In genomic region chr7:105131033-105131656, GRCh38 we compare ENCODE assay signal across 10 cellular contexts.
A peak's percentile ranks its signal among the peaks of the same experiment; 100 is the strongest.
DNase-seq lines count a peak whose midpoint lies in the region; ATAC-seq and TF ChIP-seq lines count a peak whose summit lies in the region.
"Had no signal": no experiment of that assay in that cellular context is flagged by ENCODE, and none has a peak within 500 bp of the region (broad histone marks: within the 10 kb centered on the region; RNA-seq: fewer than 3 reads in every experiment).

No MANE protein-coding gene starts in this region.

- no peak overlapping the region for H2BK15ac ChIP-seq in IMR-90 (ENCODE audit: low read depth, low read length)
- no peak overlapping the region for H2BK15ac ChIP-seq in H9 (ENCODE audit: low read depth, low read length)

- no peak for TF ChIP-seq POLR2A in IMR-90 (IDR thresholded peaks at IDR 0.05; ENCODE audit: low read depth, low read length)

- no peak overlapping the region for H3K4me3 ChIP-seq in GM12865 (ENCODE audit: low read depth, low read length)
- no peak overlapping the region for H3K4me3 ChIP-seq in IMR-90 (ENCODE audit: insufficient read depth, low read depth, low read length)
- no peak overlapping the region for H3K4me3 ChIP-seq in foreskin fibroblast (ENCODE audit: low read depth in 1 of 2, low read length in 2 of 2)
- H3K4me3 ChIP-seq: heart left ventricle had no signal

- no peak overlapping the region for H2BK12ac ChIP-seq in H9 (ENCODE audit: insufficient read length, low read depth, low read length)

- H3K4me1 ChIP-seq in IMR-90 (ENCODE audit: control insufficient read depth, insufficient read depth, low read length), result peaks cover 2% of the 10 kb centered on the region; the same call in 1 of the 2 replicates
- no peaks in the 10 kb centered on the region for H3K4me1 ChIP-seq in H9 (ENCODE audit: insufficient read depth, low read length)

- H3K4me2 ChIP-seq in IMR-90 (ENCODE audit: low read depth, low read length) (no peak overlapping the region), H9 (ENCODE audit: insufficient read depth, insufficient read length, low read length) (no peak overlapping the region)

- peak overlapping the region; percentile 17 for H2AK9ac ChIP-seq in IMR-90 (replicated peaks; ENCODE audit: low read depth, low read length, poor library complexity)

- 100% methylated on average over 4 of the region's 12 CpGs; no CpG with 5 or more reads in 1 of the 2 experiments for WGBS in IMR-90 (ENCODE audit: extremely low coverage in 2 of 2, insufficient read length in 1 of 2), 2 experiments
- WGBS in H9 (ENCODE audit: extremely low coverage, insufficient read length, low lambda C conversion rate), result no CpG with 5 or more reads among the region's 12 CpGs

- peaks cover 9% of the 10 kb centered on the region; the same call in 1 of the 2 replicates for H3K9me1 ChIP-seq in IMR-90 (ENCODE audit: insufficient read depth, low read length)

- no peak overlapping the region for H3K14ac ChIP-seq in IMR-90 (replicated peaks; ENCODE audit: low read depth, low read length)
- no peak overlapping the region for H3K14ac ChIP-seq in H9 (ENCODE audit: insufficient read depth, low read length)

- H3K27ac Mint-ChIP-seq in H9, result peak overlapping the region in 1 of 3 experiments; percentile 28; a peak in 2 of 7 replicates

- no peak overlapping the region for H2AFZ ChIP-seq in IMR-90 (replicated peaks; ENCODE audit: low read length, poor library complexity)
- H2AFZ ChIP-seq in H9 (ENCODE audit: low read length), result no peak overlapping the region

- CTCF ChIA-PET in IMR-90 (lab: Yijun Ruan, JAX), result no interaction called here

- H3K27ac ChIP-seq in IMR-90 (ENCODE audit: insufficient read depth, low read length), result no peak overlapping the region
- H3K27ac ChIP-seq in H9 (ENCODE audit: insufficient read length, low read depth, low read length), result no peak overlapping the region

- H2AK5ac ChIP-seq in IMR-90 (ENCODE audit: low read depth, low read length), result no peak overlapping the region
- H2AK5ac ChIP-seq in H9 (ENCODE audit: insufficient read length, low read length), result no peak overlapping the region

- no TSS peak for BruUV-seq in IMR-90 (replicated peaks; lab: Mats Ljungman, UMichigan)

- H3K9me3 Mint-ChIP-seq in H9, result no peaks in the 10 kb centered on the region

- TF ChIP-seq RAD21 in IMR-90 (IDR thresholded peaks at IDR 0.05; ENCODE audit: low read length), result no peak

- dilution Hi-C loops in IMR-90 (cut with HindIII; ENCODE audit: low sequenced_read_pairs, unreplicated experiment), result no loop called here

- H3K56ac ChIP-seq in IMR-90 (ENCODE audit: extremely low read depth, insufficient read depth, low read length) (no peak overlapping the region), H9 (ENCODE audit: insufficient read length, low read depth, low read length) (no peak overlapping the region)

- peak; percentile 43 for ATAC-seq in GM21423 (IDR thresholded peaks at IDR 0.05; ENCODE audit: unreplicated experiment)
- peak; percentile 56; the same call in 1 of the 2 replicates for ATAC-seq in IMR-90 (ENCODE audit: low read depth)
- ATAC-seq: heart left ventricle had no signal

- H4K8ac ChIP-seq in IMR-90 (ENCODE audit: low read depth in 2 of 2, low read length in 2 of 2), result no peak overlapping the region
- H4K8ac ChIP-seq in H9 (replicated peaks; ENCODE audit: insufficient read length, low read depth, low read length), result no peak overlapping the region

- POLR2A ChIA-PET in IMR-90 (lab: Charles Lee; ENCODE audit: unreplicated experiment), result no interaction called here

- no peaks in the 10 kb centered on the region for H3K9me3 ChIP-seq in IMR-90 (ENCODE audit: control insufficient read depth, insufficient read depth, low read length)
- no peaks in the 10 kb centered on the region for H3K9me3 ChIP-seq in H9 (ENCODE audit: control insufficient read depth, low read depth, low read length)
- H3K9me3 ChIP-seq: heart left ventricle had no signal

- no peaks in the 10 kb centered on the region for H3K27me3 ChIP-seq in IMR-90 (ENCODE audit: control insufficient read depth, insufficient read depth, low read length)
- no peaks in the 10 kb centered on the region for H3K27me3 ChIP-seq in H9 (ENCODE audit: insufficient read depth, low read length)
- H3K27me3 ChIP-seq: heart left ventricle had no signal

- H3K4me1 Mint-ChIP-seq in H9, result peaks cover 15 to 17% of the 10 kb centered on the region in 2 experiments; a peak in 3 of 4 replicates

- H3K79me2 ChIP-seq in H9 (ENCODE audit: insufficient read depth, low read length), result no peaks in the 10 kb centered on the region

- H4K20me1 ChIP-seq in IMR-90 (ENCODE audit: insufficient read depth, low read length), result peaks cover 17% of the 10 kb centered on the region; the same call in 1 of the 2 replicates
- H4K20me1 ChIP-seq in H9 (ENCODE audit: control insufficient read depth, insufficient read depth, insufficient read length), result no peaks in the 10 kb centered on the region

- intact Hi-C loops in IMR-90 (cut with micrococcal nuclease), result no loop called here

- H2BK120ac ChIP-seq in IMR-90 (ENCODE audit: low read depth, low read length) (no peak overlapping the region), H9 (ENCODE audit: low read depth, low read length, poor library complexity, severe bottlenecking) (no peak overlapping the region)

- H3K23me2 ChIP-seq in H9 (ENCODE audit: insufficient read length, low read depth, low read length, poor library complexity, severe bottlenecking), result no peaks in the 10 kb centered on the region

- H3K23ac ChIP-seq in IMR-90 (ENCODE audit: low read depth, low read length) (no peak overlapping the region), H9 (ENCODE audit: insufficient read length, low read depth, low read length) (no peak overlapping the region)

- in situ Hi-C loops in IMR-90 (cut with MboI; ENCODE audit: low sequenced_read_pairs), result loop anchor here (25.0 kb wide), 1 partner anchor 206 kb away; no protein-coding TSS in a partner anchor

- H3K27me3 Mint-ChIP-seq in H9 (ENCODE audit: low read depth), result no peaks in the 10 kb centered on the region

- peaks cover 25 to 66% of the 10 kb centered on the region in 2 experiments for H3K79me1 ChIP-seq in IMR-90 (ENCODE audit: low read depth in 1 of 2, low read length in 2 of 2)
- H3K79me1 ChIP-seq in H9 (ENCODE audit: insufficient read depth, low read depth, low read length, poor library complexity, severe bottlenecking), result no peaks in the 10 kb centered on the region

- H3K9ac ChIP-seq in IMR-90 (ENCODE audit: low read depth, low read length), result no peak overlapping the region
- no peak overlapping the region for H3K9ac ChIP-seq in H9 (ENCODE audit: extremely low read depth, insufficient read length, low read length)

- H2BK5ac ChIP-seq in IMR-90 (ENCODE audit: low read depth, low read length, poor library complexity, severe bottlenecking) (no peak overlapping the region), H9 (ENCODE audit: insufficient read length, low read length) (no peak overlapping the region)

- DNase-seq in GM12865 (ENCODE audit: low read depth), result peak; percentile 66
- DNase-seq in IMR-90, result peak; percentile 60
- peak; percentile 27 to 58 for DNase-seq in foreskin fibroblast
- no peak for DNase-seq in OCI-M2 (lab: John Stamatoyannopoulos, UW; ENCODE audit: unreplicated experiment)
- no peak for DNase-seq in H9
- no peak for DNase-seq in islet precursor cell
- no peak for DNase-seq in ureter (ENCODE audit: low spot score)
- DNase-seq: activated CD4-positive, alpha-beta T cell treated with anti-CD3 and anti-CD28 coated beads for 4 hours; heart left ventricle had no signal

- no peak overlapping the region for H3T11ph ChIP-seq in H9 (ENCODE audit: low read length)

- H4K91ac ChIP-seq in IMR-90 (ENCODE audit: insufficient read depth, low read depth, low read length) (no peak overlapping the region), H9 (ENCODE audit: insufficient read length, low read depth, low read length) (no peak overlapping the region)

- H3K4ac ChIP-seq in IMR-90 (ENCODE audit: low read depth, low read length) (no peak overlapping the region), H9 (ENCODE audit: low read depth, low read length) (no peak overlapping the region)

- no peak overlapping the region for H4K5ac ChIP-seq in IMR-90 (ENCODE audit: low read depth, low read length)
- no peak overlapping the region for H4K5ac ChIP-seq in H9 (ENCODE audit: insufficient read length, low read depth, low read length)

- H3K36me3 Mint-ChIP-seq in H9 (ENCODE audit: insufficient read depth in 1 of 3, low read depth in 3 of 3), result peaks cover 6 to 27% (median 8%) of the 10 kb centered on the region in 3 experiments; a peak in 6 of 7 replicates

- no peak overlapping the region for H3K18ac ChIP-seq in IMR-90 (ENCODE audit: low read depth, low read length)
- no peak overlapping the region for H3K18ac ChIP-seq in H9 (ENCODE audit: insufficient read length, low read depth, low read length)

- H2BK20ac ChIP-seq in IMR-90 (ENCODE audit: low read depth, low read length), result no peak overlapping the region
- no peak overlapping the region for H2BK20ac ChIP-seq in H9 (ENCODE audit: low read depth, low read length, poor library complexity, severe bottlenecking)

- peaks cover 14% of the 10 kb centered on the region for H3K36me3 ChIP-seq in IMR-90 (ENCODE audit: control insufficient read depth, insufficient read depth, low read length)

- no peak for TF ChIP-seq CTCF in GM12865 (IDR thresholded peaks at IDR 0.05; ENCODE audit: insufficient read depth, low read depth, low read length, missing control alignments)
- no peak for TF ChIP-seq CTCF in IMR-90 (conservative IDR thresholded peaks at IDR 0.05; ENCODE audit: low read depth, low read length)
- no peak for TF ChIP-seq CTCF in foreskin fibroblast (IDR thresholded peaks at IDR 0.05; ENCODE audit: low read depth, low read length)
- TF ChIP-seq CTCF in H9 (conservative IDR thresholded peaks at IDR 0.05), result no peak

- H3K4me3 Mint-ChIP-seq in H9, result no peak overlapping the region

TF ChIP-seq in IMR-90, 13 proteins besides CTCF, POLR2A, EP300 and RAD21:
- TF ChIP-seq MAFK (IDR thresholded peaks at IDR 0.05; ENCODE audit: low read depth, low read length) (peak; percentile 53), MXI1 (IDR thresholded peaks at IDR 0.05; ENCODE audit: borderline replicate concordance, low read depth, low read length) (no peak)

Comparison
In these comparisons a context has a peak if more than half of its experiments do, and no peak if none do; other contexts are left out.
1. DNase-seq: peak in GM12865 (single experiment), IMR-90 (single experiment) and foreskin fibroblast (2 of 2); none in OCI-M2 (single experiment), H9 (single experiment), islet precursor cell (single experiment) and ureter (single experiment).